In the genomic region with DNA sequence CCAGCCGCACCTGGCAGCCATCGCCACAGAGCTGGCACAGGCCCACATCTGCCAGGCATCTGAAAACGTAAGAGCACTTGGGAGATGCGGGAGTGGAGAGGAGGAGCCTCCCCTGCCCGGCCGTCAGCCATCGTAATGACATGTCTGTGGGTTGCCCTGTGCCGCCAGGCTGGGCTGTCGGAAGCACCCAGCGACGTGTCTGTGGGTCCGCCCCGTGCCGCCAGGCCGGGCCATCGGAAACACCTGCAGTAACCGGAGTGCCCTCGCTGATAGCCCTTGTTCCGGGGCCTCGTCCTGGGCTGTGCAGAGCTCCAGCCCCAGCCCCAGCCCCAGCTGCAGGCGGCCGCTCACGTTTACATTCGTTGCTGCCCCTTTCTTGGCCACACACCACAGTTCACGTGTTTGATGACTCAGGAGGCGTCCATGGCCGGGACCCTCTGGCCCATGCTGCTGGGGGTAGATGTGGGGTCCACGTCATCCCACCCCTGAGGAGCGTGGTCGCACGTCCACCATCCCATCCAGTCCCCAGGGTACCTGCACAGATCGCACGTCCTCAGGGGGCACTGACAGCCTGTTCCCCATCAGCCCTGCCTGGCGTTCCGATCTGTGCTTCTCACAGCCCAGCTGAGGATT, we compare ENCODE assay signal across 19 cellular contexts.
"Had no signal": no experiment of that assay in that cellular context is flagged by ENCODE, and none has a peak within 500 bp of the region (broad histone marks: within the 10 kb centered on the region; RNA-seq: fewer than 3 reads in every experiment).

No MANE protein-coding gene starts in this region.

- H3K27ac Mint-ChIP-seq: activated naive CD4-positive, alpha-beta T cell treated with anti-CD3 and anti-CD28 coated beads, Interleukin-2, amount 50 U/mL, for 24 hours; activated T-cell treated with anti-CD3 and anti-CD28 coated beads, Interleukin-2, amount 50 U/mL, for 24 hours; immature natural killer cell; stimulated activated naive B cell treated with anti-CD40 and anti-IgM and Interleukin-4, amounts not matched to agents 10 μg/mL and 1 μg/mL and 100 μg/mL, for 72 hours; T-cell had no signal

- H3K9me3 Mint-ChIP-seq: activated naive CD4-positive, alpha-beta T cell treated with anti-CD3 and anti-CD28 coated beads, Interleukin-2, amount 50 U/mL, for 24 hours; activated T-cell treated with anti-CD3 and anti-CD28 coated beads, Interleukin-2, amount 50 U/mL, for 24 hours; immature natural killer cell; neural crest cell; stimulated activated naive B cell treated with anti-CD40 and anti-IgM and Interleukin-4, amounts not matched to agents 10 μg/mL and 1 μg/mL and 100 μg/mL, for 72 hours; T-cell had no signal

- H3K27me3 Mint-ChIP-seq: activated naive CD4-positive, alpha-beta T cell treated with anti-CD3 and anti-CD28 coated beads, Interleukin-2, amount 50 U/mL, for 24 hours; activated T-cell treated with anti-CD3 and anti-CD28 coated beads, Interleukin-2, amount 50 U/mL, for 24 hours; stimulated activated naive B cell treated with anti-CD40 and anti-IgM and Interleukin-4, amounts not matched to agents 10 μg/mL and 1 μg/mL and 100 μg/mL, for 72 hours; T-cell had no signal

- H3K4me1 ChIP-seq: foreskin keratinocyte, pancreas, transverse colon had no signal

- ATAC-seq: foreskin keratinocyte; pancreas; stimulated activated naive B cell treated with anti-CD40 and anti-IgM and Interleukin-4, amounts not matched to agents 10 μg/mL and 1 μg/mL and 100 μg/mL, for 72 hours; T-cell had no signal

- H3K9me3 ChIP-seq: pancreas, SK-N-SH, transverse colon had no signal

- H3K4me3 ChIP-seq: pancreas, transverse colon had no signal

- H3K27ac ChIP-seq: brain microvascular endothelial cell, foreskin keratinocyte, pancreas, transverse colon had no signal

- H3K9ac ChIP-seq: SK-N-SH had no signal

- FAIRE-seq: endothelial cell of umbilical vein, pancreas had no signal

- H3K4me1 Mint-ChIP-seq: activated naive CD4-positive, alpha-beta T cell treated with anti-CD3 and anti-CD28 coated beads, Interleukin-2, amount 50 U/mL, for 24 hours; immature natural killer cell; neural crest cell; stimulated activated naive B cell treated with anti-CD40 and anti-IgM and Interleukin-4, amounts not matched to agents 10 μg/mL and 1 μg/mL and 100 μg/mL, for 72 hours; T-cell had no signal

- DNase-seq: activated CD4-positive, alpha-beta T cell treated with anti-CD3 and anti-CD28 coated beads for 1 hour; activated CD4-positive, alpha-beta T cell treated with anti-CD3 and anti-CD28 coated beads, Interleukin-2, amount 50 U/mL, for 48 hours; activated T-cell treated with anti-CD3 and anti-CD28 coated beads, Interleukin-2, amount 50 U/mL, for 24 hours; brain microvascular endothelial cell; effector CD8-positive, alpha-beta T cell; foreskin keratinocyte; immature natural killer cell; midbrain; SK-N-SH; stimulated activated CD4-positive, alpha-beta T cell treated with anti-CD3 and anti-CD28 coated beads, Interleukin-2, amount 100 ng/mL, for 48 hours; stimulated activated naive B cell treated with anti-CD40 and anti-IgM and Interleukin-4, amounts not matched to agents 10 μg/mL and 1 μg/mL and 100 μg/mL, for 72 hours; substantia nigra; T-cell; T-helper 9 cell; transverse colon had no signal

- H3K4me3 Mint-ChIP-seq: activated naive CD4-positive, alpha-beta T cell treated with anti-CD3 and anti-CD28 coated beads, Interleukin-2, amount 50 U/mL, for 24 hours; activated T-cell treated with anti-CD3 and anti-CD28 coated beads, Interleukin-2, amount 50 U/mL, for 24 hours; immature natural killer cell; neural crest cell; stimulated activated naive B cell treated with anti-CD40 and anti-IgM and Interleukin-4, amounts not matched to agents 10 μg/mL and 1 μg/mL and 100 μg/mL, for 72 hours; T-cell had no signal
